Comparison of ENCODE assay signal across 3 cellular contexts in genomic region chr5:133241179-133241728, GRCh38.
TF ChIP-seq lines count a peak whose summit lies in the region.

No MANE protein-coding gene starts in this region.

TF ChIP-seq in SK-N-SH, 30 proteins besides CTCF, POLR2A, EP300 and RAD21:
- TF ChIP-seq GABPA (IDR thresholded peaks at IDR 0.05; ENCODE audit: low read depth) = no peak
- TF ChIP-seq MEF2A (IDR thresholded peaks at IDR 0.05; ENCODE audit: borderline replicate concordance, low read depth) = no peak
- TF ChIP-seq FOXM1 (IDR thresholded peaks at IDR 0.05; ENCODE audit: low read depth) = no peak
- TF ChIP-seq SMC3 (IDR thresholded peaks at IDR 0.05; ENCODE audit: low read depth, low read length) = no peak
- TF ChIP-seq RFX5 (IDR thresholded peaks at IDR 0.05; ENCODE audit: low read length) = no peak
- TF ChIP-seq, protein P1, sequence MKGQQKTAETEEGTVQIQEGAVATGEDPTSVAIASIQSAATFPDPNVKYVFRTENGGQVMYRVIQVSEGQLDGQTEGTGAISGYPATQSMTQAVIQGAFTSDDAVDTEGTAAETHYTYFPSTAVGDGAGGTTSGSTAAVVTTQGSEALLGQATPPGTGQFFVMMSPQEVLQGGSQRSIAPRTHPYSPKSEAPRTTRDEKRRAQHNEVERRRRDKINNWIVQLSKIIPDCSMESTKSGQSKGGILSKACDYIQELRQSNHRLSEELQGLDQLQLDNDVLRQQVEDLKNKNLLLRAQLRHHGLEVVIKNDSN (IDR thresholded peaks at IDR 0.05; ENCODE audit: borderline replicate concordance, low read depth) = no peak

TF ChIP-seq in SK-N-SH treated with all-trans-retinoic acid at 6 μM for 48 hours, 23 proteins besides CTCF, POLR2A, EP300 and RAD21 (continues in another document):
- no peak for TF ChIP-seq ZNF70 (CRISPR knock-in tag; IDR thresholded peaks at IDR 0.05)
- no peak for TF ChIP-seq BACH2 (CRISPR knock-in tag; IDR thresholded peaks at IDR 0.05; ENCODE audit: borderline replicate concordance)
- no peak for TF ChIP-seq GLIS3 (CRISPR knock-in tag; IDR thresholded peaks at IDR 0.05)
- TF ChIP-seq, protein P2, sequence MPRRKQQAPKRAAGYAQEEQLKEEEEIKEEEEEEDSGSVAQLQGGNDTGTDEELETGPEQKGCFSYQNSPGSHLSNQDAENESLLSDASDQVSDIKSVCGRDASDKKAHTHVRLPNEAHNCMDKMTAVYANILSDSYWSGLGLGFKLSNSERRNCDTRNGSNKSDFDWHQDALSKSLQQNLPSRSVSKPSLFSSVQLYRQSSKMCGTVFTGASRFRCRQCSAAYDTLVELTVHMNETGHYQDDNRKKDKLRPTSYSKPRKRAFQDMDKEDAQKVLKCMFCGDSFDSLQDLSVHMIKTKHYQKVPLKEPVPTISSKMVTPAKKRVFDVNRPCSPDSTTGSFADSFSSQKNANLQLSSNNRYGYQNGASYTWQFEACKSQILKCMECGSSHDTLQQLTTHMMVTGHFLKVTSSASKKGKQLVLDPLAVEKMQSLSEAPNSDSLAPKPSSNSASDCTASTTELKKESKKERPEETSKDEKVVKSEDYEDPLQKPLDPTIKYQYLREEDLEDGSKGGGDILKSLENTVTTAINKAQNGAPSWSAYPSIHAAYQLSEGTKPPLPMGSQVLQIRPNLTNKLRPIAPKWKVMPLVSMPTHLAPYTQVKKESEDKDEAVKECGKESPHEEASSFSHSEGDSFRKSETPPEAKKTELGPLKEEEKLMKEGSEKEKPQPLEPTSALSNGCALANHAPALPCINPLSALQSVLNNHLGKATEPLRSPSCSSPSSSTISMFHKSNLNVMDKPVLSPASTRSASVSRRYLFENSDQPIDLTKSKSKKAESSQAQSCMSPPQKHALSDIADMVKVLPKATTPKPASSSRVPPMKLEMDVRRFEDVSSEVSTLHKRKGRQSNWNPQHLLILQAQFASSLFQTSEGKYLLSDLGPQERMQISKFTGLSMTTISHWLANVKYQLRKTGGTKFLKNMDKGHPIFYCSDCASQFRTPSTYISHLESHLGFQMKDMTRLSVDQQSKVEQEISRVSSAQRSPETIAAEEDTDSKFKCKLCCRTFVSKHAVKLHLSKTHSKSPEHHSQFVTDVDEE (CRISPR knock-in tag; IDR thresholded peaks at IDR 0.05) = no peak
- TF ChIP-seq ARNTL (CRISPR knock-in tag; IDR thresholded peaks at IDR 0.05; ENCODE audit: borderline replicate concordance, low read depth) = no peak
- TF ChIP-seq ZFP3 (CRISPR knock-in tag; IDR thresholded peaks at IDR 0.05) = no peak
- no peak for TF ChIP-seq ZNF8 (CRISPR knock-in tag; IDR thresholded peaks at IDR 0.05)
- TF ChIP-seq RARB (CRISPR knock-in tag; IDR thresholded peaks at IDR 0.05) = no peak
- no peak for TF ChIP-seq CREB5 (CRISPR knock-in tag; IDR thresholded peaks at IDR 0.05; ENCODE audit: low read depth)
- no peak for TF ChIP-seq ESRRG (CRISPR knock-in tag; IDR thresholded peaks at IDR 0.05)
- TF ChIP-seq, protein P3, sequence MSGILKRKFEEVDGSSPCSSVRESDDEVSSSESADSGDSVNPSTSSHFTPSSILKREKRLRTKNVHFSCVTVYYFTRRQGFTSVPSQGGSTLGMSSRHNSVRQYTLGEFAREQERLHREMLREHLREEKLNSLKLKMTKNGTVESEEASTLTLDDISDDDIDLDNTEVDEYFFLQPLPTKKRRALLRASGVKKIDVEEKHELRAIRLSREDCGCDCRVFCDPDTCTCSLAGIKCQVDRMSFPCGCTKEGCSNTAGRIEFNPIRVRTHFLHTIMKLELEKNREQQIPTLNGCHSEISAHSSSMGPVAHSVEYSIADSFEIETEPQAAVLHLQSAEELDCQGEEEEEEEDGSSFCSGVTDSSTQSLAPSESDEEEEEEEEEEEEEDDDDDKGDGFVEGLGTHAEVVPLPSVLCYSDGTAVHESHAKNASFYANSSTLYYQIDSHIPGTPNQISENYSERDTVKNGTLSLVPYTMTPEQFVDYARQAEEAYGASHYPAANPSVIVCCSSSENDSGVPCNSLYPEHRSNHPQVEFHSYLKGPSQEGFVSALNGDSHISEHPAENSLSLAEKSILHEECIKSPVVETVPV (CRISPR knock-in tag; IDR thresholded peaks at IDR 0.05) = no peak
- no peak for TF ChIP-seq ISL1 (CRISPR knock-in tag; IDR thresholded peaks at IDR 0.05)
- no peak for TF ChIP-seq TCF4 (CRISPR knock-in tag; IDR thresholded peaks at IDR 0.05; ENCODE audit: borderline replicate concordance)
- TF ChIP-seq, protein P4, sequence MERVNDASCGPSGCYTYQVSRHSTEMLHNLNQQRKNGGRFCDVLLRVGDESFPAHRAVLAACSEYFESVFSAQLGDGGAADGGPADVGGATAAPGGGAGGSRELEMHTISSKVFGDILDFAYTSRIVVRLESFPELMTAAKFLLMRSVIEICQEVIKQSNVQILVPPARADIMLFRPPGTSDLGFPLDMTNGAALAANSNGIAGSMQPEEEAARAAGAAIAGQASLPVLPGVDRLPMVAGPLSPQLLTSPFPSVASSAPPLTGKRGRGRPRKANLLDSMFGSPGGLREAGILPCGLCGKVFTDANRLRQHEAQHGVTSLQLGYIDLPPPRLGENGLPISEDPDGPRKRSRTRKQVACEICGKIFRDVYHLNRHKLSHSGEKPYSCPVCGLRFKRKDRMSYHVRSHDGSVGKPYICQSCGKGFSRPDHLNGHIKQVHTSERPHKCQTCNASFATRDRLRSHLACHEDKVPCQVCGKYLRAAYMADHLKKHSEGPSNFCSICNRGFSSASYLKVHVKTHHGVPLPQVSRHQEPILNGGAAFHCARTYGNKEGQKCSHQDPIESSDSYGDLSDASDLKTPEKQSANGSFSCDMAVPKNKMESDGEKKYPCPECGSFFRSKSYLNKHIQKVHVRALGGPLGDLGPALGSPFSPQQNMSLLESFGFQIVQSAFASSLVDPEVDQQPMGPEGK (CRISPR knock-in tag; IDR thresholded peaks at IDR 0.05; ENCODE audit: borderline replicate concordance) = no peak
- TF ChIP-seq ZNF565 (CRISPR knock-in tag; conservative IDR thresholded peaks at IDR 0.05; ENCODE audit: low read depth) = no peak
- TF ChIP-seq OSR1 (CRISPR knock-in tag; IDR thresholded peaks at IDR 0.05) = no peak
- TF ChIP-seq CSDC2 (CRISPR knock-in tag; IDR thresholded peaks at IDR 0.05) = no peak
- no peak for TF ChIP-seq TOX (CRISPR knock-in tag; IDR thresholded peaks at IDR 0.05; ENCODE audit: borderline replicate concordance)

TF ChIP-seq in endothelial cell of umbilical vein, 7 proteins besides CTCF, POLR2A, EP300 and RAD21:
- TF ChIP-seq JUN (IDR thresholded peaks at IDR 0.05; ENCODE audit: borderline replicate concordance, insufficient read depth, insufficient read length, low read depth) = no peak
- TF ChIP-seq MYC (IDR thresholded peaks at IDR 0.05; ENCODE audit: low read depth, low read length) = no peak
